8 cellular contexts compared by ENCODE assay signal in genomic region chr19:11558881-11559828, GRCh38. TPM values are rescaled to one million over a fixed set of nuclear protein-coding genes. Genes with fewer than 3 reads are reported as not detected.
A peak's percentile ranks its signal among the peaks of the same experiment; 100 is the strongest.
DNase-seq lines count a peak whose midpoint lies in the region; ATAC-seq and TF ChIP-seq lines count a peak whose summit lies in the region.

ELOF1 (minus strand) TSS chr19:11559230; CDS start chr19:11554347, 4,883 bp downstream.

- DNase-seq in AG04449 (ENCODE audit: low read depth, low spot score), result peak; percentile 79
- peak; percentile 86 for DNase-seq in NCI-H345 (lab: John Stamatoyannopoulos, UW)
- peak; percentile 88 for DNase-seq in activated B cell treated with CpG ODN at 0.5 μM for 24 hours
- peak; percentile 13 to 98 (median 96) for DNase-seq in caudate nucleus (lab: John Stamatoyannopoulos, UW)
- DNase-seq in immature natural killer cell, result peak; percentile 95 to 97 (median 95)
- peak; percentile 97 for DNase-seq in smooth muscle cell of the brain vasculature (ENCODE audit: low read depth, low spot score)

- H3K27ac Mint-ChIP-seq in activated B cell treated with CpG ODN at 0.5 μM for 24 hours (peak within 1 kb of the TSS; percentile 93), immature natural killer cell (peak within 1 kb of the TSS; percentile 91 to 98 (median 96))

- H3K9me3 Mint-ChIP-seq in activated B cell treated with CpG ODN at 0.5 μM for 24 hours, result no peaks in the 10 kb centered on the region
- no peaks in the 10 kb centered on the region for H3K9me3 Mint-ChIP-seq in immature natural killer cell

- CTCF ChIA-PET in AG04449 (lab: Yijun Ruan, JAX) (interaction anchor here (0.8 to 7.0 kb wide), 13 partner anchors 10 to 265 kb away, joined by 3 to 123 read pairs (median 4); partner anchors contain the start of genes ACP5 and CNN1), activated B cell treated with CpG ODN at 0.5 μM for 24 hours (lab: Charles Lee) (interaction anchor here (1.1 to 4.1 kb wide), 5 partner anchors 23 to 184 kb away, joined by 3 to 70 read pairs (median 8); no protein-coding TSS in a partner anchor)

- peak; percentile 73 for ATAC-seq in GM18873 (IDR thresholded peaks at IDR 0.05; ENCODE audit: low FRiP score, unreplicated experiment)
- peak; percentile 75 for ATAC-seq in HG03175 (IDR thresholded peaks at IDR 0.05; ENCODE audit: unreplicated experiment)
- peak; percentile 86 for ATAC-seq in activated B cell treated with CpG ODN at 0.5 μM for 24 hours (ENCODE audit: low read depth)

- H3K4me3 Mint-ChIP-seq in activated B cell treated with CpG ODN at 0.5 μM for 24 hours, result peak within 1 kb of the TSS; percentile 98
- peak within 1 kb of the TSS; percentile 96 to 100 (median 98) for H3K4me3 Mint-ChIP-seq in immature natural killer cell

- H3K27me3 Mint-ChIP-seq in activated B cell treated with CpG ODN at 0.5 μM for 24 hours, result no peaks in the 10 kb centered on the region
- H3K27me3 Mint-ChIP-seq in immature natural killer cell (ENCODE audit: low read depth in 3 of 3), result peaks cover 2 to 9% (median 7%) of the 10 kb centered on the region in 3 donors

- H3K4me3 ChIP-seq in AG04449 (ENCODE audit: low read depth, low read length), result peak within 1 kb of the TSS; percentile 87

- peak; percentile 37 for TF ChIP-seq CTCF in AG04449 (IDR thresholded peaks at IDR 0.05; ENCODE audit: insufficient read depth, low read length, missing control alignments)
- no peak for TF ChIP-seq CTCF in activated B cell treated with CpG ODN at 0.5 μM for 24 hours (IDR thresholded peaks at IDR 0.05)

- intact Hi-C loops in activated B cell treated with CpG ODN at 0.5 μM for 24 hours (cut with micrococcal nuclease), result loop anchor here (1.0 kb wide), 2 partner anchors 23 to 54 kb away; partner anchors contain the start of gene ZNF653

- POLR2A ChIA-PET in AG04449 (lab: Yijun Ruan, JAX), result interaction anchor here (1.2 kb wide), 1 partner anchor 21 kb away, joined by 4 read pairs; the partner anchor contains the start of gene CNN1
- POLR2A ChIA-PET in activated B cell treated with CpG ODN at 0.5 μM for 24 hours (lab: Charles Lee), result interaction anchor here (0.6 to 4.1 kb wide), 19 partner anchors 9 to 299 kb away, joined by 3 to 81 read pairs (median 5); partner anchors contain the start of genes ECSIT, SWSAP1, ZNF627 and ZNF653

- H3K27ac ChIP-seq in caudate nucleus (ENCODE audit: low read depth, low read length), result peak within 1 kb of the TSS; percentile 90

- H3K36me3 Mint-ChIP-seq in activated B cell treated with CpG ODN at 0.5 μM for 24 hours (ENCODE audit: low read depth), result peaks cover 22% of the 10 kb centered on the region
- H3K36me3 Mint-ChIP-seq in immature natural killer cell, result peaks cover 0 to 8% (median 3%) of the 10 kb centered on the region in 3 donors

- peaks cover 72% of the 10 kb centered on the region for H3K4me1 Mint-ChIP-seq in activated B cell treated with CpG ODN at 0.5 μM for 24 hours
- H3K4me1 Mint-ChIP-seq in immature natural killer cell, result peaks cover 35 to 44% of the 10 kb centered on the region in 2 donors

RNA-seq across cellular contexts. Expression of gene ELOF1, which starts in this region (rescaled TPM):
- 61.7 and 66.1 TPM in 2 replicates for total RNA-seq in activated B cell treated with CpG ODN at 0.5 μM for 24 hours
- 100 to 1,000 TPM in 1 of 3 donors, 10 to 100 TPM in 2; 88.4 to 102 (median 98.3) TPM for polyA plus RNA-seq in immature natural killer cell

Comparison
In these comparisons a context has a peak if more than half of its experiments do, and no peak if none do; other contexts are left out.
1. Peak in every context shown above with its lines: DNase-seq, ATAC-seq, H3K4me3 ChIP-seq and H3K27ac ChIP-seq.